Comparison of ENCODE assay signal across 32 cellular contexts in genomic region chr1:38736399-38736798, GRCh38.
"Had no signal": no experiment of that assay in that cellular context is flagged by ENCODE, and none has a peak within 500 bp of the region (broad histone marks: within the 10 kb centered on the region; RNA-seq: fewer than 3 reads in every experiment).

No MANE protein-coding gene starts in this region.

- H3K4me3 ChIP-seq: body of pancreas, esophagus squamous epithelium, gastroesophageal sphincter, heart right ventricle had no signal

- H3K4me3 Mint-ChIP-seq: activated CD4-positive, alpha-beta memory T cell treated with anti-CD3 and anti-CD28 coated beads for 36 hours; activated CD4-positive, alpha-beta T cell treated with anti-CD3 and anti-CD28 coated beads for 36 hours; activated CD4-positive, alpha-beta T cell treated with anti-CD3 and anti-CD28 coated beads, Interleukin-2, amount 10 ng/mL, durations not matched to agents 24 days and 14 days; activated CD8-positive, alpha-beta memory T cell treated with anti-CD3 and anti-CD28 coated beads, Interleukin-2, amount 10 ng/mL, durations not matched to agents 7 days and 5 days; activated CD8-positive, alpha-beta T cell treated with anti-CD3 and anti-CD28 coated beads, Interleukin-2, amount 10 ng/mL, durations not matched to agents 7 days and 5 days; activated naive CD4-positive, alpha-beta T cell treated with anti-CD3 and anti-CD28 coated beads, Interleukin-2, amount 10 ng/mL, durations not matched to agents 7 days and 5 days; activated naive CD8-positive, alpha-beta T cell treated with anti-CD3 and anti-CD28 coated beads, Interleukin-2, amount 10 ng/mL, durations not matched to agents 7 days and 5 days; activated T-cell treated with anti-CD3 and anti-CD28 coated beads, Interleukin-2, amount 50 U/mL, for 72 hours; central memory CD8-positive, alpha-beta T cell; effector memory CD8-positive, alpha-beta T cell; T-helper 17 cell; T-helper 2 cell treated with Interferon-gamma antibody and Interleukin-4, amounts not matched to agents 5 μg/mL and 100 μg/mL, for 36 hours had no signal

- H3K4me1 ChIP-seq: body of pancreas, gastroesophageal sphincter, heart right ventricle had no signal

- H3K27ac Mint-ChIP-seq: activated CD4-positive, alpha-beta memory T cell treated with anti-CD3 and anti-CD28 coated beads for 36 hours; activated CD4-positive, alpha-beta T cell treated with anti-CD3 and anti-CD28 coated beads for 36 hours; activated CD4-positive, alpha-beta T cell treated with anti-CD3 and anti-CD28 coated beads, Interleukin-2, amount 10 ng/mL, durations not matched to agents 24 days and 14 days; activated CD8-positive, alpha-beta memory T cell treated with anti-CD3 and anti-CD28 coated beads, Interleukin-2, amount 10 ng/mL, durations not matched to agents 7 days and 5 days; activated CD8-positive, alpha-beta T cell treated with anti-CD3 and anti-CD28 coated beads, Interleukin-2, amount 10 ng/mL, durations not matched to agents 7 days and 5 days; activated naive CD4-positive, alpha-beta T cell treated with anti-CD3 and anti-CD28 coated beads, Interleukin-2, amount 10 ng/mL, durations not matched to agents 7 days and 5 days; activated naive CD4-positive, alpha-beta T cell treated with anti-CD3 and anti-CD28 coated beads, Interleukin-2, amount 50 U/mL, for 72 hours; activated naive CD8-positive, alpha-beta T cell treated with anti-CD3 and anti-CD28 coated beads, Interleukin-2, amount 10 ng/mL, durations not matched to agents 7 days and 5 days; activated T-cell treated with anti-CD3 and anti-CD28 coated beads, Interleukin-2, amount 50 U/mL, for 72 hours; effector memory CD8-positive, alpha-beta T cell; T-helper 17 cell; T-helper 2 cell treated with Interferon-gamma antibody and Interleukin-4, amounts not matched to agents 5 μg/mL and 100 μg/mL, for 36 hours had no signal

- DNase-seq: activated CD4-positive, alpha-beta memory T cell treated with anti-CD3 and anti-CD28 coated beads for 36 hours; activated CD4-positive, alpha-beta T cell treated with anti-CD3 and anti-CD28 coated beads for 36 hours; activated CD4-positive, alpha-beta T cell treated with anti-CD3 and anti-CD28 coated beads, Interleukin-2, amount 10 ng/mL, durations not matched to agents 24 days and 14 days; activated CD4-positive, CD25-positive, alpha-beta regulatory T cell; activated CD4-positive, CD25-positive, alpha-beta regulatory T cell treated with anti-CD3 and anti-CD28 coated beads, Interleukin-2, amount 50 U/mL, for 72 hours; activated CD8-positive, alpha-beta memory T cell treated with anti-CD3 and anti-CD28 coated beads, Interleukin-2, amount 10 ng/mL, durations not matched to agents 7 days and 5 days; activated CD8-positive, alpha-beta memory T cell treated with anti-CD3 and anti-CD28 coated beads, Interleukin-2, amount 50 U/mL, for 4 hours; activated CD8-positive, alpha-beta T cell treated with anti-CD3 and anti-CD28 coated beads, Interleukin-2, amount 10 ng/mL, durations not matched to agents 7 days and 5 days; activated gamma-delta T cell; activated naive CD4-positive, alpha-beta T cell; activated naive CD4-positive, alpha-beta T cell treated with anti-CD3 and anti-CD28 coated beads, Interleukin-2, amount 10 ng/mL, durations not matched to agents 7 days and 5 days; activated naive CD8-positive, alpha-beta T cell treated with anti-CD3 and anti-CD28 coated beads, Interleukin-2, amount 10 ng/mL, durations not matched to agents 7 days and 5 days; activated T-cell treated with anti-CD3 and anti-CD28 coated beads, Interleukin-2, amount 50 U/mL, for 1 hour; activated T-cell treated with anti-CD3 and anti-CD28 coated beads, Interleukin-2, amount 50 U/mL, for 72 hours; body of pancreas; cortex of kidney; dermis blood vessel endothelial cell; effector CD4-positive, alpha-beta T cell; effector memory CD8-positive, alpha-beta T cell; esophagus squamous epithelium; foreskin melanocyte; heart right ventricle; T-helper 1 cell; T-helper 17 cell; T1000; WERI-Rb-1 had no signal

- H3K36me3 ChIP-seq: esophagus squamous epithelium, gastroesophageal sphincter, heart right ventricle, WERI-Rb-1 had no signal

- H3K27me3 Mint-ChIP-seq: activated naive CD8-positive, alpha-beta T cell treated with anti-CD3 and anti-CD28 coated beads, Interleukin-2, amount 10 ng/mL, durations not matched to agents 7 days and 5 days had no signal

- H3K27me3 ChIP-seq: body of pancreas had no signal

- H3K9me3 Mint-ChIP-seq: activated CD4-positive, alpha-beta memory T cell treated with anti-CD3 and anti-CD28 coated beads for 36 hours; activated CD4-positive, alpha-beta T cell treated with anti-CD3 and anti-CD28 coated beads, Interleukin-2, amount 10 ng/mL, durations not matched to agents 24 days and 14 days; activated naive CD4-positive, alpha-beta T cell treated with anti-CD3 and anti-CD28 coated beads, Interleukin-2, amount 10 ng/mL, durations not matched to agents 7 days and 5 days; activated naive CD4-positive, alpha-beta T cell treated with anti-CD3 and anti-CD28 coated beads, Interleukin-2, amount 50 U/mL, for 72 hours; activated naive CD8-positive, alpha-beta T cell treated with anti-CD3 and anti-CD28 coated beads, Interleukin-2, amount 10 ng/mL, durations not matched to agents 7 days and 5 days; activated T-cell treated with anti-CD3 and anti-CD28 coated beads, Interleukin-2, amount 50 U/mL, for 72 hours; central memory CD8-positive, alpha-beta T cell; effector memory CD8-positive, alpha-beta T cell; T-helper 2 cell treated with Interferon-gamma antibody and Interleukin-4, amounts not matched to agents 5 μg/mL and 100 μg/mL, for 36 hours had no signal

- ATAC-seq: activated CD4-positive, alpha-beta T cell treated with anti-CD3 and anti-CD28 coated beads for 36 hours; activated CD8-positive, alpha-beta memory T cell treated with anti-CD3 and anti-CD28 coated beads, Interleukin-2, amount 10 ng/mL, durations not matched to agents 7 days and 5 days; activated CD8-positive, alpha-beta T cell treated with anti-CD3 and anti-CD28 coated beads, Interleukin-2, amount 10 ng/mL, durations not matched to agents 7 days and 5 days; activated naive CD4-positive, alpha-beta T cell treated with anti-CD3 and anti-CD28 coated beads, Interleukin-2, amount 50 U/mL, for 72 hours; activated T-cell treated with anti-CD3 and anti-CD28 coated beads, Interleukin-2, amount 50 U/mL, for 72 hours; body of pancreas; effector memory CD8-positive, alpha-beta T cell; gastroesophageal sphincter; heart right ventricle; T-helper 17 cell had no signal

- H3K36me3 Mint-ChIP-seq: activated CD4-positive, alpha-beta memory T cell treated with anti-CD3 and anti-CD28 coated beads for 36 hours; activated CD8-positive, alpha-beta memory T cell treated with anti-CD3 and anti-CD28 coated beads, Interleukin-2, amount 10 ng/mL, durations not matched to agents 7 days and 5 days; activated naive CD4-positive, alpha-beta T cell treated with anti-CD3 and anti-CD28 coated beads, Interleukin-2, amount 10 ng/mL, durations not matched to agents 7 days and 5 days; activated naive CD4-positive, alpha-beta T cell treated with anti-CD3 and anti-CD28 coated beads, Interleukin-2, amount 50 U/mL, for 72 hours; activated naive CD8-positive, alpha-beta T cell treated with anti-CD3 and anti-CD28 coated beads, Interleukin-2, amount 10 ng/mL, durations not matched to agents 7 days and 5 days had no signal

- H3K4me1 Mint-ChIP-seq: activated CD4-positive, alpha-beta T cell treated with anti-CD3 and anti-CD28 coated beads for 36 hours; activated CD4-positive, alpha-beta T cell treated with anti-CD3 and anti-CD28 coated beads, Interleukin-2, amount 10 ng/mL, durations not matched to agents 24 days and 14 days; activated CD8-positive, alpha-beta memory T cell treated with anti-CD3 and anti-CD28 coated beads, Interleukin-2, amount 10 ng/mL, durations not matched to agents 7 days and 5 days; activated naive CD4-positive, alpha-beta T cell treated with anti-CD3 and anti-CD28 coated beads, Interleukin-2, amount 10 ng/mL, durations not matched to agents 7 days and 5 days; activated naive CD8-positive, alpha-beta T cell treated with anti-CD3 and anti-CD28 coated beads, Interleukin-2, amount 10 ng/mL, durations not matched to agents 7 days and 5 days; central memory CD8-positive, alpha-beta T cell; T-helper 17 cell had no signal

- H3K9me3 ChIP-seq: body of pancreas, esophagus squamous epithelium, gastroesophageal sphincter, heart right ventricle had no signal

- FAIRE-seq: bronchial epithelial cell, colon had no signal

- H3K27ac ChIP-seq: body of pancreas, esophagus squamous epithelium, gastroesophageal sphincter, heart right ventricle, WERI-Rb-1 had no signal
